8 cellular contexts compared by ENCODE assay signal in the genomic region with DNA sequence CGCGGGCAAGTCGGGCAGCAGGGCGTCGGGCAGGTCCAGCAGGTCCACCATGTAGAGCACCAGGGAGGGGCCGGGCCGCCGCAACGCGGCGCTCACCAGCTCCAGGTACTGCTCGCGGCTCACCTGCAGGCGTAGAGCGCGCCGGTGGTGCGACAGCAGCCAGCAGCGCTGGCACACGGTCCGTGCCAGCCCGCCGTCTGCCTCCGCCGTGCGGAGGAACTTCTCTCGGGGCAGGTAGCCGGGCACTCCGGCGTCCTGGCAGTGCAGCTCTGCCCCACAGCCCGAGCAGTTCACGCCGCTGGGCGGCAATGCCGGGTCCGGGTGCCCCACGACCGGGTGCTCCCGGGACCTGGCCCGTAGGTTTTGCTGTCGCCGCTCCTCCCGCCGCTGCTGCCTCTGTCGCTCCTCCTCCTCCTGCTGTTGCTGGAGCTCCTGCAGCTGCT. TPM values are rescaled to one million over a fixed set of nuclear protein-coding genes. Genes with fewer than 3 reads are reported as not detected.
DNase-seq lines count a peak whose midpoint lies in the region; ATAC-seq and TF ChIP-seq lines count a peak whose summit lies in the region.

No MANE protein-coding gene starts in this region.

- POLR2A ChIA-PET in CD8-positive, alpha-beta memory T cell (lab: Charles Lee), result interaction anchor here (0.6 to 4.0 kb wide), 7 partner anchors 14 to 1431 kb away, joined by 3 to 107 read pairs (median 5); partner anchors contain the start of genes AASDH, PAICS, PPAT and REST

- peaks cover 20% of the 10 kb centered on the region for H3K36me3 ChIP-seq in CD8-positive, alpha-beta memory T cell (ENCODE audit: insufficient read depth, low read length)
- peaks cover 41% of the 10 kb centered on the region for H3K36me3 ChIP-seq in mesodermal cell (ENCODE audit: control insufficient read depth, insufficient read depth, low read length)

- 0% methylated on average over 28 to 45 of the region's 45 CpGs for WGBS in mesodermal cell (ENCODE audit: insufficient coverage in 2 of 2), 2 experiments

- H3K4me3 ChIP-seq in CD8-positive, alpha-beta memory T cell (ENCODE audit: low read length), result peak overlapping the region; percentile 89
- peak overlapping the region; percentile 66 for H3K4me3 ChIP-seq in WI38 (ENCODE audit: low read depth, low read length)
- H3K4me3 ChIP-seq in mesodermal cell (ENCODE audit: extremely low read depth, insufficient read depth, low read length, poor library complexity, severe bottlenecking), result peak overlapping the region; percentile 98

- peak overlapping the region; percentile 96 to 99 (median 98) for H3K27ac Mint-ChIP-seq in CD8-positive, alpha-beta memory T cell
- H3K27ac Mint-ChIP-seq in dendritic cell treated with granulocyte-macrophage colony-stimulating factor and Interleukin-4, amounts not matched to agents 40 ng/mL and 50 ng/mL, for 4 days, result peak overlapping the region; percentile 96

- H3K36me3 Mint-ChIP-seq in CD8-positive, alpha-beta memory T cell, result peaks cover 22 to 56% (median 23%) of the 10 kb centered on the region in 3 donors
- H3K36me3 Mint-ChIP-seq in dendritic cell treated with granulocyte-macrophage colony-stimulating factor and Interleukin-4, amounts not matched to agents 40 ng/mL and 50 ng/mL, for 4 days (ENCODE audit: low read depth), result peaks cover 64% of the 10 kb centered on the region

- peak overlapping the region; percentile 96 to 100 (median 98) for H3K4me3 Mint-ChIP-seq in CD8-positive, alpha-beta memory T cell
- H3K4me3 Mint-ChIP-seq in dendritic cell treated with granulocyte-macrophage colony-stimulating factor and Interleukin-4, amounts not matched to agents 40 ng/mL and 50 ng/mL, for 4 days, result peak overlapping the region; percentile 93

- no peaks in the 10 kb centered on the region for H3K27me3 ChIP-seq in CD8-positive, alpha-beta memory T cell (ENCODE audit: insufficient read depth, low read length, poor library complexity, severe bottlenecking)

- peaks cover 56 to 81% (median 57%) of the 10 kb centered on the region in 3 donors for H3K4me1 Mint-ChIP-seq in CD8-positive, alpha-beta memory T cell
- peaks cover 35% of the 10 kb centered on the region for H3K4me1 Mint-ChIP-seq in dendritic cell treated with granulocyte-macrophage colony-stimulating factor and Interleukin-4, amounts not matched to agents 40 ng/mL and 50 ng/mL, for 4 days (ENCODE audit: low read depth)

- CTCF ChIA-PET in CD8-positive, alpha-beta memory T cell (lab: Charles Lee), result interaction anchor here (1.5 to 5.9 kb wide), 5 partner anchors 11 to 69 kb away, joined by 5 to 51 read pairs (median 10); partner anchors contain the start of gene REST

- H3K4me1 ChIP-seq in CD8-positive, alpha-beta memory T cell (ENCODE audit: insufficient read depth, low read length), result peaks cover 47% of the 10 kb centered on the region
- H3K4me1 ChIP-seq in mesodermal cell (ENCODE audit: control insufficient read depth, insufficient read depth, low read length, poor library complexity, severe bottlenecking), result peaks cover 19% of the 10 kb centered on the region

- H3K9me3 Mint-ChIP-seq in CD8-positive, alpha-beta memory T cell, result peaks cover 0 to 13% (median 6%) of the 10 kb centered on the region in 5 donors
- H3K9me3 Mint-ChIP-seq in dendritic cell treated with granulocyte-macrophage colony-stimulating factor and Interleukin-4, amounts not matched to agents 40 ng/mL and 50 ng/mL, for 4 days, result peaks cover 10% of the 10 kb centered on the region

- H3K27me3 Mint-ChIP-seq in CD8-positive, alpha-beta memory T cell, result no peaks in the 10 kb centered on the region
- H3K27me3 Mint-ChIP-seq in dendritic cell treated with granulocyte-macrophage colony-stimulating factor and Interleukin-4, amounts not matched to agents 40 ng/mL and 50 ng/mL, for 4 days, result no peaks in the 10 kb centered on the region

- H3K9me3 ChIP-seq in CD8-positive, alpha-beta memory T cell (ENCODE audit: low read length), result peaks cover 4% of the 10 kb centered on the region
- peaks cover 14% of the 10 kb centered on the region for H3K9me3 ChIP-seq in mesodermal cell (ENCODE audit: control insufficient read depth, low read length)

- DNase-seq in CD8-positive, alpha-beta memory T cell, result peak in 3 of 5 donors; percentile 35 to 73 (median 39)
- peak; percentile 47 for DNase-seq in stimulated activated naive CD4-positive, alpha-beta T cell treated with Interleukin-2 at 50 U/mL for 16 hours (lab: John Stamatoyannopoulos, UW)
- no peak for DNase-seq in cerebellar cortex (ENCODE audit: low spot score)

- ATAC-seq in GM19438 (IDR thresholded peaks at IDR 0.05; ENCODE audit: low read depth, unreplicated experiment), result peak; percentile 29
- peak; percentile 9 for ATAC-seq in HG03558 (IDR thresholded peaks at IDR 0.05; ENCODE audit: extremely low read depth, unreplicated experiment)

- H3K27ac ChIP-seq in CD8-positive, alpha-beta memory T cell (ENCODE audit: low read depth, low read length), result peak overlapping the region; percentile 90
- no peak overlapping the region for H3K27ac ChIP-seq in mesodermal cell (ENCODE audit: low read depth, low read length, severe bottlenecking)

- intact Hi-C loops in dendritic cell treated with granulocyte-macrophage colony-stimulating factor and Interleukin-4, amounts not matched to agents 40 ng/mL and 50 ng/mL, for 4 days (cut with micrococcal nuclease), result loop anchor here (1.0 to 5.0 kb wide), 3 partner anchors 68 to 1125 kb away; partner anchors contain the start of genes CEP135 and EXOC1

- no peak for TF ChIP-seq CTCF in WI38 (IDR thresholded peaks at IDR 0.05; ENCODE audit: low read depth, low read length)

RNA-seq across cellular contexts. Expression of gene NOA1, which starts 0.5 kb away (rescaled TPM):
- total RNA-seq in CD8-positive, alpha-beta memory T cell, result 10 to 100 TPM; 22.0 TPM
- polyA plus RNA-seq in CD8-positive, alpha-beta memory T cell, result 20.7 TPM
- polyA plus RNA-seq in mesodermal cell (2013, experiment 1 of 2), result 16.0 TPM
- 16.8 TPM for polyA plus RNA-seq in mesodermal cell (2013, experiment 2 of 2)

RNA-seq across cellular contexts. Expression of gene POLR2B, which starts 1.8 kb away (rescaled TPM):
- total RNA-seq in CD8-positive, alpha-beta memory T cell, result 100 to 1,000 TPM; 122 to 129 TPM
- 61.0 TPM for polyA plus RNA-seq in CD8-positive, alpha-beta memory T cell
- 102 TPM for polyA plus RNA-seq in mesodermal cell (2013, experiment 1 of 2)
- 97.9 TPM for polyA plus RNA-seq in mesodermal cell (2013, experiment 2 of 2)
